ENCODE assay signal across 25 cellular contexts in the genomic region with DNA sequence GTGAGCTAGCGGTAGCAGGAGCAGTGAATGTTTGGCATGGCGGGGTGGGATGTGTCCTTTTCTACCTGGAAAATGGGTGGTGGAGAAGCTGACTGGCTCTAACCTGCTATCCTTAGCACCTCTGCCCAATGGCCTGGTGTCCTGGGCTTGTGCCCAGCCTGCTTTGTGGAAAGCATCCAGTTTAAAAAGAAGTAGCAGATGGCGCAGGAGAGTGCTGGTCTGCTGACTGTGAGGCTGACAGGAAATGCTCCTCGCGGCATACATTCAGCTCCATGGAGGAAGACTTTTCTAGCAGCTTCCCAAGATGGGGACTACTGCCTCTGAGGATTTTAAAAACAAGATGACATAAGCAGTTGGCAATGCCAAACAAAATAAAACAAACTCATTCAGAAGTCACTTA. TPM values are rescaled to one million over a fixed set of nuclear protein-coding genes. Genes with fewer than 3 reads are reported as not detected.
DNase-seq lines count a peak whose midpoint lies in the region; ATAC-seq and TF ChIP-seq lines count a peak whose summit lies in the region.
"Had no signal": no experiment of that assay in that cellular context is flagged by ENCODE, and none has a peak within 500 bp of the region (broad histone marks: within the 10 kb centered on the region; RNA-seq: fewer than 3 reads in every experiment).

No MANE protein-coding gene starts in this region.

- in situ Hi-C loops in G401 (cut with HindIII; ENCODE audit: low sequenced_read_pairs) = no loop called here

- TF ChIP-seq CTCF in foreskin keratinocyte (conservative IDR thresholded peaks at IDR 0.05) = no peak

- ATAC-seq in foreskin keratinocyte = no peak
- ATAC-seq in stimulated activated naive CD8-positive, alpha-beta T cell treated with anti-CD3 and anti-CD28 coated beads, Interleukin-15, amount 100 ng/mL, for 72 hours = no peak

- no peak overlapping the region for H3K27ac Mint-ChIP-seq in stimulated activated naive CD8-positive, alpha-beta T cell treated with anti-CD3 and anti-CD28 coated beads, Interleukin-15, amount 100 ng/mL, for 72 hours
- H3K27ac Mint-ChIP-seq: CD4-positive, CD25-positive, alpha-beta regulatory T cell; HFFc6 had no signal

- no peaks in the 10 kb centered on the region for H3K4me1 Mint-ChIP-seq in stimulated activated naive CD8-positive, alpha-beta T cell treated with anti-CD3 and anti-CD28 coated beads, Interleukin-15, amount 100 ng/mL, for 72 hours

- no peak overlapping the region for H3K4me3 Mint-ChIP-seq in stimulated activated naive CD8-positive, alpha-beta T cell treated with anti-CD3 and anti-CD28 coated beads, Interleukin-15, amount 100 ng/mL, for 72 hours
- H3K4me3 Mint-ChIP-seq: CD4-positive, CD25-positive, alpha-beta regulatory T cell; HFFc6 had no signal

- H3K27ac ChIP-seq in foreskin keratinocyte = no peak overlapping the region
- H3K27ac ChIP-seq: KMS-11 had no signal

- no peaks in the 10 kb centered on the region for H3K9me3 Mint-ChIP-seq in stimulated activated naive CD8-positive, alpha-beta T cell treated with anti-CD3 and anti-CD28 coated beads, Interleukin-15, amount 100 ng/mL, for 72 hours
- H3K9me3 Mint-ChIP-seq: HFFc6 had no signal

- intact Hi-C loops in posterior cingulate gyrus (cut with DNase I) = no loop called here

- H3K27me3 ChIP-seq in foreskin keratinocyte = peaks cover 36% of the 10 kb centered on the region

- peak; percentile 97 for DNase-seq in G401 (ENCODE audit: low spot score)
- peak; percentile 13 for DNase-seq in NCI-H69 (lab: John Stamatoyannopoulos, UW)
- peak; percentile 83 for DNase-seq in cerebellum (ENCODE audit: low spot score)
- DNase-seq in posterior cingulate gyrus = peak in 6 of 10 donors; percentile 39 to 92 (median 62)
- no peak for DNase-seq in foreskin keratinocyte
- no peak for DNase-seq in NCI-H2081 treated with DMSO at 0.1 percent for 48 hours (lab: John Stamatoyannopoulos, UW)
- no peak for DNase-seq in stimulated activated naive CD8-positive, alpha-beta T cell treated with anti-CD3 and anti-CD28 coated beads, Interleukin-15, amount 100 ng/mL, for 72 hours
- no peak for DNase-seq in ureter (ENCODE audit: low spot score)
- DNase-seq: AML-193; Calu3; CD4-positive, CD25-positive, alpha-beta regulatory T cell; DMS79 treated with DMSO at 0.1 percent for 48 hours; GF-D8; HFFc6; MM.1S; NCI-H1105 treated with DMSO at 0.1 percent for 48 hours; NCI-H1930; NCI-H2171 treated with DMSO at 0.1 percent for 48 hours; NCI-H526; NK-92 treated with Interleukin-12 subunit alpha and Interleukin-12 subunit beta, amount 100 ng/mL, for 24 hours; OCI-M1; RPMI8226 had no signal

- H3K27me3 Mint-ChIP-seq in stimulated activated naive CD8-positive, alpha-beta T cell treated with anti-CD3 and anti-CD28 coated beads, Interleukin-15, amount 100 ng/mL, for 72 hours = no peaks in the 10 kb centered on the region
- H3K27me3 Mint-ChIP-seq: CD4-positive, CD25-positive, alpha-beta regulatory T cell had no signal

- no peaks in the 10 kb centered on the region for H3K4me1 ChIP-seq in foreskin keratinocyte

RNA-seq across cellular contexts. Expression of a gene that starts 56.2 kb away (rescaled TPM):
- total RNA-seq in G401 (2014; rRNA removed; shearing (Covaris generic)) = 21.3 and 28.7 TPM in 2 replicates
- total RNA-seq in cerebellum (0.91 TPM), foreskin keratinocyte (5.2 and 7.7 TPM in 2 replicates), ureter (76.0 TPM)
- 5.8 and 8.8 TPM in 2 replicates for polyA plus RNA-seq in foreskin keratinocyte
- total RNA-seq: A673; CD4-positive, CD25-positive, alpha-beta regulatory T cell; SK-MEL-5 had no signal
- polyA plus RNA-seq: CD4-positive, CD25-positive, alpha-beta regulatory T cell had no signal

Comparison
In these comparisons a context has a peak if more than half of its experiments do, and no peak if none do; other contexts are left out.
1. DNase-seq: peak in G401 (single experiment), NCI-H69 (single experiment), cerebellum (single experiment) and posterior cingulate gyrus (6 of 10); none in foreskin keratinocyte (0 of 2), NCI-H2081 treated with DMSO at 0.1 percent for 48 hours (single experiment), stimulated activated naive CD8-positive, alpha-beta T cell treated with anti-CD3 and anti-CD28 coated beads, Interleukin-15, amount 100 ng/mL, for 72 hours (0 of 2) and ureter (single experiment).